In genomic region chr1:3939242-3940080, GRCh38 we compare ENCODE assay signal across 22 cellular contexts. TPM values are rescaled to one million over a fixed set of nuclear protein-coding genes. Genes with fewer than 3 reads are reported as not detected.
DNase-seq lines count a peak whose midpoint lies in the region; ATAC-seq, FAIRE-seq and TF ChIP-seq lines count a peak whose summit lies in the region.
"Had no signal": no experiment of that assay in that cellular context is flagged by ENCODE, and none has a peak within 500 bp of the region (broad histone marks: within the 10 kb centered on the region; RNA-seq: fewer than 3 reads in every experiment).

No MANE protein-coding gene starts in this region.

- H2AFZ ChIP-seq in HepG2 (ENCODE audit: low read length), result no peak overlapping the region
- H2AFZ ChIP-seq: GM23248 had no signal

- in situ Hi-C loops in HepG2 (cut with HindIII; ENCODE audit: extremely low pct_ligation_motif_present, low pct_unique_long_range_greater_than_20kb), result no loop called here

- no TSS peak for BruUV-seq in HepG2 (replicated peaks; lab: Mats Ljungman, UMichigan)

- WGBS in HepG2 (ENCODE audit: low lambda C conversion rate), result 35% methylated on average over 6 of the region's 12 CpGs
- WGBS in right lobe of liver (ENCODE audit: insufficient coverage, low coverage, low lambda C conversion rate, missing lambda C conversion rate), result 43% methylated on average over 2 of the region's 12 CpGs
- WGBS in testis, 2 donors, result 36 to 73% methylated on average over 10 to 12 of the region's 12 CpGs

- POLR2A ChIA-PET in HepG2 (lab: Yijun Ruan, JAX), result no interaction called here

- intact Hi-C loops in HepG2 (cut with micrococcal nuclease; ENCODE audit: unreplicated experiment) (no loop called here), right lobe of liver (cut with DNase I) (no loop called here), kidney (cut with DNase I) (no loop called here), testis (cut with DNase I; ENCODE audit: low total_unique reads) (no loop called here), left ventricle myocardium superior (cut with micrococcal nuclease) (no loop called here), left colon (cut with DNase I, micrococcal nuclease) (no loop called here)

- H3K27me3 ChIP-seq in HepG2 (ENCODE audit: control insufficient read depth in 1 of 2, insufficient read depth in 2 of 2, low read length in 2 of 2) (peaks cover 5 to 52% of the 10 kb centered on the region in 2 experiments; a peak in 3 of 5 replicates), right lobe of liver (peaks cover 0 to 6% of the 10 kb centered on the region in 2 donors), testis (no peaks in the 10 kb centered on the region)
- H3K27me3 ChIP-seq: BE2C, SJCRH30 had no signal

- H3K9me3 ChIP-seq in HepG2 (ENCODE audit: low read length), result peaks cover 3% of the 10 kb centered on the region; the same call in 1 of the 2 replicates
- no peaks in the 10 kb centered on the region for H3K9me3 ChIP-seq in right lobe of liver
- no peaks in the 10 kb centered on the region for H3K9me3 ChIP-seq in kidney (ENCODE audit: control insufficient read depth in 1 of 2, low read length in 2 of 2)
- no peaks in the 10 kb centered on the region for H3K9me3 ChIP-seq in testis
- H3K9me3 ChIP-seq: BE2C had no signal

- ATAC-seq in HepG2, result no peak
- no peak for ATAC-seq in right lobe of liver
- ATAC-seq in left ventricle myocardium superior, result no peak
- no peak for ATAC-seq in left colon
- no peak for ATAC-seq in HG03045 (IDR thresholded peaks at IDR 0.05; ENCODE audit: unreplicated experiment)
- ATAC-seq: Panc1 had no signal

- TF ChIP-seq POLR2A in HepG2 (IDR thresholded peaks at IDR 0.05; ENCODE audit: insufficient read depth in 1 of 2, low read depth in 2 of 2, low read length in 2 of 2) (no peak), right lobe of liver (IDR thresholded peaks at IDR 0.05) (no peak), testis (IDR thresholded peaks at IDR 0.05) (no peak)

- CTCF ChIA-PET in HepG2 (lab: Yijun Ruan, JAX; ENCODE audit: low intra/inter-chr PET ratio, low total read pairs), result no interaction called here

- DNase-seq in HepG2 (ENCODE audit: low spot score), result no peak
- no peak for DNase-seq in right lobe of liver
- peak; percentile 91 for DNase-seq in SHP77 treated with DMSO at 0.1 percent for 48 hours (lab: John Stamatoyannopoulos, UW)
- peak; percentile 30 for DNase-seq in kidney
- DNase-seq in testis, result peak; percentile 61
- DNase-seq in left ventricle myocardium superior, result no peak
- DNase-seq in left colon, result no peak
- DNase-seq: BE2C, DMS79, GM23248, HCEC 1CT, KBM-7, NCI-H1092 treated with DMSO at 0.1 percent for 48 hours, NCI-H1436 treated with DMSO at 0.1 percent for 48 hours, NCI-H2029, NCI-H345, NCI-H524, NCI-H82 had no signal

- no peaks in the 10 kb centered on the region for H3K36me3 ChIP-seq in HepG2 (replicated peaks in 1 of 2; ENCODE audit: control insufficient read depth in 1 of 2, insufficient read depth in 2 of 2, low read length in 2 of 2)
- no peaks in the 10 kb centered on the region for H3K36me3 ChIP-seq in right lobe of liver
- no peaks in the 10 kb centered on the region for H3K36me3 ChIP-seq in kidney (ENCODE audit: control insufficient read depth in 1 of 2, insufficient read depth in 2 of 2, low read length in 2 of 2)
- no peaks in the 10 kb centered on the region for H3K36me3 ChIP-seq in testis (ENCODE audit: low read depth, missing control alignments)
- H3K36me3 ChIP-seq: BE2C, SJCRH30 had no signal

- H4K20me1 ChIP-seq in HepG2 (ENCODE audit: insufficient read depth, low read length), result peaks cover 2% of the 10 kb centered on the region; the same call in 1 of the 2 replicates

- FAIRE-seq in HepG2 (lab: Jason Lieb, UNC) (no peak), kidney (lab: Jason Lieb, UNC) (no peak)
- FAIRE-seq: D721Med had no signal

- H3K27ac ChIP-seq in HepG2 (ENCODE audit: extremely low read length, insufficient read depth, low read length) (no peak overlapping the region), right lobe of liver (no peak overlapping the region), kidney (ENCODE audit: low read depth in 2 of 2, low read length in 2 of 2) (no peak overlapping the region), testis (no peak overlapping the region)
- H3K27ac ChIP-seq: GM23248, SJCRH30 had no signal

- H3K4me3 ChIP-seq in HepG2 (replicated peaks in 1 of 3; ENCODE audit: insufficient read depth in 1 of 3, low read depth in 2 of 3, low read length in 3 of 3), result no peak overlapping the region
- no peak overlapping the region for H3K4me3 ChIP-seq in right lobe of liver
- no peak overlapping the region for H3K4me3 ChIP-seq in kidney (ENCODE audit: low read length in 2 of 2)
- H3K4me3 ChIP-seq in testis, result no peak overlapping the region
- H3K4me3 ChIP-seq: GM23248, SJCRH30 had no signal

- TF ChIP-seq EP300 in HepG2 (IDR thresholded peaks at IDR 0.05; ENCODE audit: low read depth in 2 of 2, low read length in 2 of 2) (no peak), HepG2 (CRISPR knock-in tag; IDR thresholded peaks at IDR 0.05; ENCODE audit: borderline replicate concordance) (no peak)

- H3K4me2 ChIP-seq in HepG2 (ENCODE audit: low read depth, low read length), result no peak overlapping the region

- no peaks in the 10 kb centered on the region for H3K79me2 ChIP-seq in HepG2 (ENCODE audit: insufficient read depth, low read length)

- no peak for TF ChIP-seq RAD21 in HepG2 (CRISPR knock-in tag; IDR thresholded peaks at IDR 0.05)

- peaks cover 22% of the 10 kb centered on the region for H3K4me1 ChIP-seq in HepG2 (ENCODE audit: insufficient read depth, low read length)
- no peaks in the 10 kb centered on the region for H3K4me1 ChIP-seq in right lobe of liver
- H3K4me1 ChIP-seq in kidney (ENCODE audit: control insufficient read depth in 1 of 2, insufficient read depth in 1 of 2, low read depth in 1 of 2, low read length in 2 of 2), result no peaks in the 10 kb centered on the region
- peaks cover 5% of the 10 kb centered on the region for H3K4me1 ChIP-seq in testis
- H3K4me1 ChIP-seq: BE2C had no signal

- H3K9ac ChIP-seq in HepG2 (ENCODE audit: insufficient read depth, low read depth, low read length), result no peak overlapping the region
- no peak overlapping the region for H3K9ac ChIP-seq in kidney (ENCODE audit: low read length in 2 of 2)
- H3K9ac ChIP-seq: GM23248 had no signal

- TF ChIP-seq CTCF in HepG2 (CRISPR knock-in tag; IDR thresholded peaks at IDR 0.05) (no peak), right lobe of liver (IDR thresholded peaks at IDR 0.05) (no peak), kidney (IDR thresholded peaks at IDR 0.05; ENCODE audit: borderline replicate concordance, extremely low read depth, insufficient read depth) (no peak), testis (IDR thresholded peaks at IDR 0.05) (no peak)

TF ChIP-seq in HepG2, 621 proteins besides CTCF, POLR2A, EP300 and RAD21 (continues in another document):
- no peak for TF ChIP-seq ZFP36L1 (CRISPR knock-in tag; IDR thresholded peaks at IDR 0.05)
- no peak for TF ChIP-seq REXO4 (CRISPR knock-in tag; IDR thresholded peaks at IDR 0.05; ENCODE audit: borderline replicate concordance)
- TF ChIP-seq JUN (CRISPR knock-in tag; IDR thresholded peaks at IDR 0.05), result no peak
- no peak for TF ChIP-seq YY1 (IDR thresholded peaks at IDR 0.05; ENCODE audit: insufficient read depth, insufficient replicate concordance, low read depth, low read length)
- no peak for TF ChIP-seq ZNF790 (CRISPR knock-in tag; IDR thresholded peaks at IDR 0.05; ENCODE audit: borderline replicate concordance)

RNA-seq across cellular contexts. Expression of gene C1orf174, which starts 39.4 kb away (rescaled TPM):
- total RNA-seq in HepG2 (2016; rRNA removed; fragmentation: Illumina TruSeq; extraction: Trizol) (31.4 and 43.4 TPM in 2 replicates), right lobe of liver (10 to 100 TPM in 5 of 6 experiments, 1 to 10 TPM in 1; 9.7 to 20.9 (median 11.1) TPM), kidney (16.8 TPM), testis (10 to 100 TPM; 28.8 to 29.7 TPM), left ventricle myocardium superior (14.4 TPM), left colon (10 to 100 TPM; 17.1 to 22.3 TPM)
- 9.1 and 10.6 TPM in 2 replicates for total RNA-seq in HepG2 (2016; cell fraction: cytosol; rRNA removed; fragmentation: Illumina TruSeq; extraction: Trizol; ENCODE audit: low read depth)
- total RNA-seq in HepG2 (2016; cell fraction: insoluble cytoplasmic fraction; rRNA removed; fragmentation: Illumina TruSeq; extraction: Trizol), result 30.8 and 45.5 TPM in 2 replicates
- total RNA-seq in HepG2 (2016; cell fraction: membrane; rRNA removed; fragmentation: Illumina TruSeq; extraction: Trizol), result 23.1 and 25.3 TPM in 2 replicates
- 12.4 and 14.4 TPM in 2 replicates for total RNA-seq in HepG2 (2016; cell fraction: nucleus; rRNA removed; fragmentation: Illumina TruSeq; extraction: Trizol)
- polyA plus RNA-seq in HepG2 (2011; rRNA removed) (18.7 and 21.6 TPM in 2 replicates), kidney (ENCODE audit: insufficient read depth, low read depth, low replicate concordance) (15.9 TPM), testis (ENCODE audit: insufficient read depth, low read depth, low replicate concordance) (22.9 TPM)
- 19.8 and 22.2 TPM in 2 replicates for polyA plus RNA-seq in HepG2 (2011; cell fraction: cytosol; rRNA removed)
- polyA plus RNA-seq in HepG2 (2011; cell fraction: nucleus; rRNA removed), result 12.8 and 14.0 TPM in 2 replicates
- polyA plus RNA-seq in HepG2 (2012), result 13.3 and 16.8 TPM in 2 replicates
- polyA plus RNA-seq in HepG2 (2016; cell fraction: cytosol; fragmentation: Illumina TruSeq; extraction: Trizol; ENCODE audit: low read depth), result 4.2 and 5.1 TPM in 2 replicates
- 37.9 and 38.1 TPM in 2 replicates for polyA plus RNA-seq in HepG2 (2016; cell fraction: insoluble cytoplasmic fraction; fragmentation: Illumina TruSeq; extraction: Trizol; ENCODE audit: low read depth)
- polyA plus RNA-seq in HepG2 (2016; cell fraction: membrane; fragmentation: Illumina TruSeq; extraction: Trizol; ENCODE audit: low read depth), result 11.1 and 13.7 TPM in 2 replicates
- polyA plus RNA-seq in HepG2 (2016; cell fraction: nucleus; fragmentation: Illumina TruSeq; extraction: Trizol; ENCODE audit: insufficient read depth, low read depth), result 24.6 and 27.6 TPM in 2 replicates
- polyA minus RNA-seq in HepG2 (2011; rRNA and poly(A)+ RNA removed; ENCODE audit: low replicate concordance), result 23.0 and 28.7 TPM in 2 replicates
- polyA minus RNA-seq in HepG2 (2011; cell fraction: cytosol; rRNA and poly(A)+ RNA removed), result 11.2 and 12.0 TPM in 2 replicates
- polyA minus RNA-seq in HepG2 (2011; cell fraction: nucleus; rRNA and poly(A)+ RNA removed), result 6.7 and 8.5 TPM in 2 replicates

Comparison
In these comparisons a context has a peak if more than half of its experiments do, and no peak if none do; other contexts are left out.
1. DNase-seq: peak in SHP77 treated with DMSO at 0.1 percent for 48 hours (single experiment), kidney (single experiment) and testis (single experiment); none in HepG2 (single experiment), right lobe of liver (0 of 3), left ventricle myocardium superior (single experiment) and left colon (0 of 2).